ENCODE assay signal across 10 cellular contexts in genomic region chr3:115986555-115987207, GRCh38.
DNase-seq lines count a peak whose midpoint lies in the region; ATAC-seq and TF ChIP-seq lines count a peak whose summit lies in the region.
"Had no signal": no experiment of that assay in that cellular context is flagged by ENCODE, and none has a peak within 500 bp of the region (broad histone marks: within the 10 kb centered on the region; RNA-seq: fewer than 3 reads in every experiment).

No MANE protein-coding gene starts in this region.

- intact Hi-C loops in Panc1 (cut with micrococcal nuclease; ENCODE audit: unreplicated experiment) (no loop called here), natural killer cell (cut with micrococcal nuclease) (no loop called here)

- H3K9me3 Mint-ChIP-seq in glutamatergic neuron (ENCODE audit: unreplicated experiment), result peaks cover 2% of the 10 kb centered on the region
- H3K9me3 Mint-ChIP-seq in stimulated activated effector memory CD8-positive, alpha-beta T cell treated with anti-CD3 and anti-CD28 coated beads, Interleukin-12 subunit alpha, Interleukin-12 subunit beta, amount 100 ng/mL, for 72 hours, result peaks cover 10% of the 10 kb centered on the region
- H3K9me3 Mint-ChIP-seq in natural killer cell, result peaks cover 10 to 12% of the 10 kb centered on the region in 2 donors

- H3K27me3 Mint-ChIP-seq in glutamatergic neuron (ENCODE audit: unreplicated experiment) (no peaks in the 10 kb centered on the region), natural killer cell (ENCODE audit: low read depth in 2 of 2) (no peaks in the 10 kb centered on the region)

- in situ Hi-C loops in Panc1 (cut with HindIII; ENCODE audit: low pct_unique_long_range_greater_than_20kb, low sequenced_read_pairs), result no loop called here

- POLR2A ChIA-PET in Panc1 (lab: Charles Lee), result no interaction called here

- H3K27ac ChIP-seq in BLaER1 treated with 17β-estradiol and CSF1 and Interleukin-3, amounts not matched to agents 10 nM and 100 nM, result peak overlapping the region in 7 of 11 experiments; percentile 22 to 59 (median 28); a peak in 10 of 22 replicates
- no peak overlapping the region for H3K27ac ChIP-seq in Panc1 (ENCODE audit: low read length)
- H3K27ac ChIP-seq: prostate gland had no signal

- TF ChIP-seq CTCF in Panc1 (IDR thresholded peaks at IDR 0.05) (peak; percentile 38), glutamatergic neuron (IDR thresholded peaks at IDR 0.05; ENCODE audit: partially characterized antibody, unreplicated experiment) (peak; percentile 84), natural killer cell (IDR thresholded peaks at IDR 0.05) (no peak)

- H3K4me1 Mint-ChIP-seq in glutamatergic neuron (ENCODE audit: low read depth, unreplicated experiment), result peaks cover 13% of the 10 kb centered on the region
- no peaks in the 10 kb centered on the region for H3K4me1 Mint-ChIP-seq in stimulated activated effector memory CD8-positive, alpha-beta T cell treated with anti-CD3 and anti-CD28 coated beads, Interleukin-12 subunit alpha, Interleukin-12 subunit beta, amount 100 ng/mL, for 72 hours
- H3K4me1 Mint-ChIP-seq in natural killer cell, result no peaks in the 10 kb centered on the region

- peaks cover 8 to 23% (median 13%) of the 10 kb centered on the region in 10 experiments for H3K4me1 ChIP-seq in BLaER1 treated with 17β-estradiol and CSF1 and Interleukin-3, amounts not matched to agents 10 nM and 100 nM
- H3K4me1 ChIP-seq in Panc1 (ENCODE audit: control insufficient read depth, insufficient read depth, low read length), result no peaks in the 10 kb centered on the region
- H3K4me1 ChIP-seq: prostate gland had no signal

- no peak overlapping the region; a peak in 1 of 22 replicates for H3K9ac ChIP-seq in BLaER1 treated with 17β-estradiol and CSF1 and Interleukin-3, amounts not matched to agents 10 nM and 100 nM

- H3K9me3 ChIP-seq in BLaER1 treated with 17β-estradiol and CSF1 and Interleukin-3, amounts not matched to agents 10 nM and 100 nM (replicated peaks in 1 of 11), result no peaks in the 10 kb centered on the region
- H3K9me3 ChIP-seq in Panc1 (ENCODE audit: control insufficient read depth, insufficient read depth, low read depth, low read length), result no peaks in the 10 kb centered on the region
- H3K9me3 ChIP-seq: prostate gland had no signal

- no TSS peak for BruUV-seq in Panc1 (replicated peaks; lab: Mats Ljungman, UMichigan)

- CTCF ChIA-PET in Panc1 (lab: Charles Lee), result no interaction called here

- H3K27ac Mint-ChIP-seq in glutamatergic neuron (ENCODE audit: unreplicated experiment), result no peak overlapping the region
- H3K27ac Mint-ChIP-seq in stimulated activated effector memory CD8-positive, alpha-beta T cell treated with anti-CD3 and anti-CD28 coated beads, Interleukin-12 subunit alpha, Interleukin-12 subunit beta, amount 100 ng/mL, for 72 hours, result no peak overlapping the region
- no peak overlapping the region for H3K27ac Mint-ChIP-seq in natural killer cell

- H3K4me2 ChIP-seq in BLaER1 treated with 17β-estradiol and CSF1 and Interleukin-3, amounts not matched to agents 10 nM and 100 nM, result peak overlapping the region; percentile 3 to 74 (median 49); a peak in 19 of 22 replicates

- H4K20me1 ChIP-seq in BLaER1 treated with 17β-estradiol and CSF1 and Interleukin-3, amounts not matched to agents 10 nM and 100 nM, result no peaks in the 10 kb centered on the region

- no peak for DNase-seq in Panc1 (ENCODE audit: low read depth, low spot score)
- no peak for DNase-seq in glutamatergic neuron
- no peak for DNase-seq in amniotic stem cell (lab: John Stamatoyannopoulos, UW)
- no peak for DNase-seq in LoVo (ENCODE audit: low spot score)
- DNase-seq in stimulated activated effector memory CD8-positive, alpha-beta T cell treated with anti-CD3 and anti-CD28 coated beads, Interleukin-12 subunit alpha, Interleukin-12 subunit beta, amount 100 ng/mL, for 72 hours (ENCODE audit: low spot score in 2 of 2), result no peak
- no peak for DNase-seq in natural killer cell

- no peak overlapping the region for H3K4me3 Mint-ChIP-seq in glutamatergic neuron (ENCODE audit: unreplicated experiment)
- no peak overlapping the region for H3K4me3 Mint-ChIP-seq in stimulated activated effector memory CD8-positive, alpha-beta T cell treated with anti-CD3 and anti-CD28 coated beads, Interleukin-12 subunit alpha, Interleukin-12 subunit beta, amount 100 ng/mL, for 72 hours
- no peak overlapping the region for H3K4me3 Mint-ChIP-seq in natural killer cell

- no peak overlapping the region for H3K4me3 ChIP-seq in BLaER1 treated with 17β-estradiol and CSF1 and Interleukin-3, amounts not matched to agents 10 nM and 100 nM
- no peak overlapping the region for H3K4me3 ChIP-seq in Panc1 (ENCODE audit: low read depth in 2 of 2, low read length in 2 of 2)
- H3K4me3 ChIP-seq: prostate gland had no signal

- H3K36me3 Mint-ChIP-seq in glutamatergic neuron (ENCODE audit: unreplicated experiment) (no peaks in the 10 kb centered on the region), natural killer cell (no peaks in the 10 kb centered on the region)
- no peaks in the 10 kb centered on the region for H3K36me3 Mint-ChIP-seq in stimulated activated effector memory CD8-positive, alpha-beta T cell treated with anti-CD3 and anti-CD28 coated beads, Interleukin-12 subunit alpha, Interleukin-12 subunit beta, amount 100 ng/mL, for 72 hours

- H3K27me3 ChIP-seq in BLaER1 treated with 17β-estradiol and CSF1 and Interleukin-3, amounts not matched to agents 10 nM and 100 nM, result no peaks in the 10 kb centered on the region
- H3K27me3 ChIP-seq in Panc1 (ENCODE audit: control insufficient read depth, insufficient read depth, low read length), result no peaks in the 10 kb centered on the region

- no peaks in the 10 kb centered on the region for H3K36me3 ChIP-seq in BLaER1 treated with 17β-estradiol and CSF1 and Interleukin-3, amounts not matched to agents 10 nM and 100 nM
- no peaks in the 10 kb centered on the region for H3K36me3 ChIP-seq in Panc1 (ENCODE audit: control insufficient read depth, insufficient read depth, low read length)
- H3K36me3 ChIP-seq: prostate gland had no signal

- ATAC-seq in GM21786 (IDR thresholded peaks at IDR 0.05; ENCODE audit: unreplicated experiment) (peak; percentile 48), Panc1 (no peak), natural killer cell (no peak)
- ATAC-seq in stimulated activated effector memory CD8-positive, alpha-beta T cell treated with anti-CD3 and anti-CD28 coated beads, Interleukin-12 subunit alpha, Interleukin-12 subunit beta, amount 100 ng/mL, for 72 hours, result no peak
- ATAC-seq: activated CD4-positive, CD25-positive, alpha-beta regulatory T cell treated with anti-CD3 and anti-CD28 coated beads, Interleukin-2, amount 50 U/mL, for 24 hours had no signal
